ENCODE assay signal across 22 cellular contexts in the genomic region with DNA sequence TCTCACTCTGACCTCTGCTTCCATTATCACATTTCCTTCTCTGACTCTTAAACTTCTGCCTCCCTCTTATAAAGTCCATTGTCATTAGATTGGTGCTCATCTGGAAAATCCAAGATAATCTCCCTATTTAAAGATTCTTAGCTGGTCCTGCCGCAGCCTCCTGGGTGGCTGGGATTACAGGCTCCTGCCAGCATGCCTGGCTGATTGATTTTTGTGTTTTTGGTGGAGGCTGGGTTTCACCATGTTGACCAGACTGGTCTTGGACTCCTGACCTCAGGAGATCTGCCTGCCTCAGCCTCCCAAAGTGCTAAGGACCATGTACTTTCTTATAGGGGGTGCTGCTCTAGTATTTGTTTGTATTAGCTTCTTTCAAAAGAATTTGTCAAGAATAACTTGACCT. TPM values are rescaled to one million over a fixed set of nuclear protein-coding genes. Genes with fewer than 3 reads are reported as not detected.
DNase-seq lines count a peak whose midpoint lies in the region; ATAC-seq, FAIRE-seq and TF ChIP-seq lines count a peak whose summit lies in the region.
"Had no signal": no experiment of that assay in that cellular context is flagged by ENCODE, and none has a peak within 500 bp of the region (broad histone marks: within the 10 kb centered on the region; RNA-seq: fewer than 3 reads in every experiment).

No MANE protein-coding gene starts in this region.

- peak in 3 of 4 donors; percentile 27 to 53 (median 38) for ATAC-seq in right lobe of liver
- ATAC-seq: A549 had no signal

- TF ChIP-seq CTCF in D721Med (IDR thresholded peaks at IDR 0.05; ENCODE audit: insufficient read depth, missing control alignments) (no peak), WERI-Rb-1 (IDR thresholded peaks at IDR 0.05; ENCODE audit: low read depth, low read length) (no peak), right lobe of liver (IDR thresholded peaks at IDR 0.05) (no peak)

- H3K4me3 ChIP-seq in WERI-Rb-1 (ENCODE audit: low read depth, low read length), result no peak overlapping the region
- no peak overlapping the region for H3K4me3 ChIP-seq in right lobe of liver
- H3K4me3 ChIP-seq: A549; BLaER1 treated with 17β-estradiol and CSF1 and Interleukin-3, amounts not matched to agents 10 nM and 100 nM; HAP-1 had no signal

- H3K27me3 ChIP-seq in WERI-Rb-1 (ENCODE audit: insufficient read depth, low read depth, severe bottlenecking) (no peaks in the 10 kb centered on the region), right lobe of liver (no peaks in the 10 kb centered on the region)
- H3K27me3 ChIP-seq: BE2C; BLaER1 treated with 17β-estradiol and CSF1 and Interleukin-3, amounts not matched to agents 10 nM and 100 nM had no signal

- peak; percentile 16 for FAIRE-seq in D721Med (lab: Jason Lieb, UNC)
- FAIRE-seq: A549, G401.6, GM12892, H54 had no signal

- no peaks in the 10 kb centered on the region for H3K36me3 ChIP-seq in WERI-Rb-1
- H3K36me3 ChIP-seq in right lobe of liver, result no peaks in the 10 kb centered on the region
- H3K36me3 ChIP-seq: BE2C, HAP-1 had no signal

- H3K4me1 ChIP-seq in right lobe of liver, result no peaks in the 10 kb centered on the region
- H3K4me1 ChIP-seq: A549, BE2C had no signal

- H3K27ac ChIP-seq in WERI-Rb-1, result no peak overlapping the region
- H3K27ac ChIP-seq in right lobe of liver, result no peak overlapping the region
- H3K27ac ChIP-seq: A549; BLaER1 treated with 17β-estradiol and CSF1 and Interleukin-3, amounts not matched to agents 10 nM and 100 nM had no signal

- WGBS in right lobe of liver (ENCODE audit: insufficient coverage, low coverage, low lambda C conversion rate, missing lambda C conversion rate), result 42% methylated on average over 1 of the region's 1 CpG

- intact Hi-C loops in right lobe of liver (cut with DNase I), result no loop called here

- no peak for TF ChIP-seq POLR2A in right lobe of liver (IDR thresholded peaks at IDR 0.05)

- DNase-seq in D721Med (ENCODE audit: insufficient read length, low spot score) (peak; percentile 48), WERI-Rb-1 (peak; percentile 44), right lobe of liver (no peak), germinal center (ENCODE audit: low spot score) (no peak), NCI-H1694 (lab: John Stamatoyannopoulos, UW) (no peak), MV-4-11 (lab: John Stamatoyannopoulos, UW) (no peak)
- DNase-seq: 8988T; ACHN; AML-193; BE2C; CD4-positive, alpha-beta T cell; CD8-positive, alpha-beta memory T cell; DMS153; DND-41; GOT3; HFFc6 had no signal

- peaks cover 8% of the 10 kb centered on the region for H3K9me3 ChIP-seq in WERI-Rb-1 (ENCODE audit: severe bottlenecking)
- H3K9me3 ChIP-seq in right lobe of liver, result no peaks in the 10 kb centered on the region
- H3K9me3 ChIP-seq: BE2C, HAP-1 had no signal

RNA-seq across cellular contexts. Expression of a gene that starts 5.3 kb away (rescaled TPM):
- total RNA-seq in right lobe of liver, result 10 to 100 TPM; 11.2 to 30.1 (median 20.3) TPM

RNA-seq across cellular contexts. Expression of a gene that starts 18.1 kb away (rescaled TPM):
- total RNA-seq in right lobe of liver, result 10 to 100 TPM; 21.2 to 47.7 (median 30.8) TPM

Comparison
In these comparisons a context has a peak if more than half of its experiments do, and no peak if none do; other contexts are left out.
1. DNase-seq: peak in D721Med (single experiment) and WERI-Rb-1 (single experiment); none in right lobe of liver (0 of 3), germinal center (single experiment), NCI-H1694 (single experiment) and MV-4-11 (single experiment).